ENCODE assay signal across 17 cellular contexts in genomic region chr16:87358696-87359095, GRCh38. TPM values are rescaled to one million over a fixed set of nuclear protein-coding genes. Genes with fewer than 3 reads are reported as not detected.
A peak's percentile ranks its signal among the peaks of the same experiment; 100 is the strongest.
DNase-seq lines count a peak whose midpoint lies in the region; ATAC-seq, FAIRE-seq and TF ChIP-seq lines count a peak whose summit lies in the region.
"Had no signal": no experiment of that assay in that cellular context is flagged by ENCODE, and none has a peak within 500 bp of the region (broad histone marks: within the 10 kb centered on the region; RNA-seq: fewer than 3 reads in every experiment).

No MANE protein-coding gene starts in this region.

- CTCF ChIA-PET in HepG2 (lab: Yijun Ruan, JAX; ENCODE audit: low intra/inter-chr PET ratio, low total read pairs): no interaction called here
- CTCF ChIA-PET in GM10248 (lab: Yijun Ruan, JAX): interaction anchor here (1.3 to 1.6 kb wide), 2 partner anchors 9 to 41 kb away, joined by 3 to 7 read pairs; partner anchors contain the start of gene C16orf95

- no peaks in the 10 kb centered on the region for H3K9me3 ChIP-seq in HepG2 (ENCODE audit: low read length)
- H3K9me3 ChIP-seq in right lobe of liver: no peaks in the 10 kb centered on the region
- H3K9me3 ChIP-seq in WERI-Rb-1 (ENCODE audit: severe bottlenecking): no peaks in the 10 kb centered on the region
- no peaks in the 10 kb centered on the region for H3K9me3 ChIP-seq in psoas muscle
- no peaks in the 10 kb centered on the region for H3K9me3 ChIP-seq in prostate gland
- H3K9me3 ChIP-seq: Caco-2 had no signal

- H3K9ac ChIP-seq in HepG2 (ENCODE audit: insufficient read depth, low read depth, low read length): no peak overlapping the region

- H3K4me1 ChIP-seq in HepG2 (ENCODE audit: insufficient read depth, low read length): peaks cover 70% of the 10 kb centered on the region
- peaks cover 0 to 7% (median 0%) of the 10 kb centered on the region in 4 donors for H3K4me1 ChIP-seq in right lobe of liver
- peaks cover 53% of the 10 kb centered on the region for H3K4me1 ChIP-seq in psoas muscle
- no peaks in the 10 kb centered on the region for H3K4me1 ChIP-seq in prostate gland (replicated peaks)

- WGBS in HepG2 (ENCODE audit: low lambda C conversion rate): 93% methylated on average over 9 of the region's 9 CpGs
- WGBS in right lobe of liver (ENCODE audit: insufficient coverage, low coverage, low lambda C conversion rate, missing lambda C conversion rate): 64% methylated on average over 2 of the region's 9 CpGs
- 18 to 46% (median 34%) methylated on average over 9 of the region's 9 CpGs for WGBS in psoas muscle, 3 donors
- 84% methylated on average over 9 of the region's 9 CpGs for WGBS in prostate gland

- H3K27me3 Mint-ChIP-seq in stimulated activated naive B cell treated with anti-CD40 and anti-IgM and Interleukin-4, amounts not matched to agents 10 μg/mL and 1 μg/mL and 100 μg/mL, for 72 hours: no peaks in the 10 kb centered on the region
- H3K27me3 Mint-ChIP-seq: CD4-positive, alpha-beta T cell had no signal

- H3K4me1 Mint-ChIP-seq in stimulated activated naive B cell treated with anti-CD40 and anti-IgM and Interleukin-4, amounts not matched to agents 10 μg/mL and 1 μg/mL and 100 μg/mL, for 72 hours: peaks cover 0 to 4% of the 10 kb centered on the region in 2 donors
- H3K4me1 Mint-ChIP-seq: H9 had no signal

- peaks cover 94% of the 10 kb centered on the region for H4K20me1 ChIP-seq in HepG2 (ENCODE audit: insufficient read depth, low read length)

- H3K4me2 ChIP-seq in HepG2 (ENCODE audit: low read depth, low read length): no peak overlapping the region

- intact Hi-C loops in HepG2 (cut with micrococcal nuclease; ENCODE audit: unreplicated experiment): loop anchor here (5.0 kb wide), 1 partner anchor 41 kb away; the partner anchor contains the start of gene C16orf95
- intact Hi-C loops in right lobe of liver (cut with DNase I): no loop called here
- intact Hi-C loops in psoas muscle (cut with DNase I): no loop called here
- intact Hi-C loops in prostate gland (cut with DNase I): no loop called here

- TF ChIP-seq CTCF in HepG2 (CRISPR knock-in tag; IDR thresholded peaks at IDR 0.05): no peak
- no peak for TF ChIP-seq CTCF in right lobe of liver (IDR thresholded peaks at IDR 0.05)
- no peak for TF ChIP-seq CTCF in WERI-Rb-1 (IDR thresholded peaks at IDR 0.05; ENCODE audit: low read depth, low read length)
- TF ChIP-seq CTCF in psoas muscle (IDR thresholded peaks at IDR 0.05): no peak
- TF ChIP-seq CTCF in GM10248 (IDR thresholded peaks at IDR 0.05; ENCODE audit: control extremely low read depth, extremely low read depth, low read depth, missing control alignments): no peak
- no peak for TF ChIP-seq CTCF in prostate gland (IDR thresholded peaks at IDR 0.05)

- POLR2A ChIA-PET in HepG2 (lab: Yijun Ruan, JAX) (interaction anchor here (1.1 to 18.0 kb wide), 3 partner anchors 8 to 30 kb away, joined by 3 to 265 read pairs (median 6); partner anchors contain the start of gene FBXO31), GM10248 (lab: Yijun Ruan, JAX) (no interaction called here)

- DNase-seq in HepG2 (ENCODE audit: low spot score) (no peak), right lobe of liver (no peak), WERI-Rb-1 (peak; percentile 84), psoas muscle (peak in 1 of 2 donors; percentile 62), GM10248 (ENCODE audit: extremely low spot score) (no peak), prostate gland (ENCODE audit: low spot score) (no peak), HPDE6-E6E7 (ENCODE audit: extremely low spot score) (no peak)
- DNase-seq in stimulated activated naive B cell treated with anti-CD40 and anti-IgM and Interleukin-4, amounts not matched to agents 10 μg/mL and 1 μg/mL and 100 μg/mL, for 72 hours: no peak
- DNase-seq: AML-193; Caco-2; CD4-positive, alpha-beta T cell; GDM1; H9 had no signal

- no peak for TF ChIP-seq EP300 in HepG2 (IDR thresholded peaks at IDR 0.05; ENCODE audit: low read depth in 2 of 2, low read length in 2 of 2)
- TF ChIP-seq EP300 in HepG2 (CRISPR knock-in tag; IDR thresholded peaks at IDR 0.05; ENCODE audit: borderline replicate concordance): no peak

- H3K36me3 ChIP-seq in HepG2 (replicated peaks in 1 of 2; ENCODE audit: control insufficient read depth in 1 of 2, insufficient read depth in 2 of 2, low read length in 2 of 2): peaks cover 46 to 87% of the 10 kb centered on the region in 2 experiments
- H3K36me3 ChIP-seq in right lobe of liver: peaks cover 0 to 48% (median 18%) of the 10 kb centered on the region in 4 donors
- peaks cover 31% of the 10 kb centered on the region for H3K36me3 ChIP-seq in WERI-Rb-1
- peaks cover 3 to 46% of the 10 kb centered on the region in 2 donors for H3K36me3 ChIP-seq in psoas muscle (ENCODE audit: insufficient read depth in 1 of 2, low read depth in 1 of 2)
- peaks cover 0 to 12% of the 10 kb centered on the region in 2 donors for H3K36me3 ChIP-seq in prostate gland

- H3K4me3 Mint-ChIP-seq in stimulated activated naive B cell treated with anti-CD40 and anti-IgM and Interleukin-4, amounts not matched to agents 10 μg/mL and 1 μg/mL and 100 μg/mL, for 72 hours: no peak overlapping the region
- H3K4me3 Mint-ChIP-seq: CD4-positive, alpha-beta T cell; H9 had no signal

- H3K9me3 Mint-ChIP-seq in stimulated activated naive B cell treated with anti-CD40 and anti-IgM and Interleukin-4, amounts not matched to agents 10 μg/mL and 1 μg/mL and 100 μg/mL, for 72 hours: no peaks in the 10 kb centered on the region
- H3K9me3 Mint-ChIP-seq: CD4-positive, alpha-beta T cell; H9 had no signal

- no TSS peak for BruUV-seq in HepG2 (replicated peaks; lab: Mats Ljungman, UMichigan)

- H3K79me2 ChIP-seq in HepG2 (ENCODE audit: insufficient read depth, low read length): peaks cover 95% of the 10 kb centered on the region

- H3K36me3 Mint-ChIP-seq in stimulated activated naive B cell treated with anti-CD40 and anti-IgM and Interleukin-4, amounts not matched to agents 10 μg/mL and 1 μg/mL and 100 μg/mL, for 72 hours: peaks cover 27 to 50% of the 10 kb centered on the region in 2 donors

- no peaks in the 10 kb centered on the region for H3K27me3 ChIP-seq in HepG2 (ENCODE audit: control insufficient read depth in 1 of 2, insufficient read depth in 2 of 2, low read length in 2 of 2)
- H3K27me3 ChIP-seq in right lobe of liver: no peaks in the 10 kb centered on the region
- no peaks in the 10 kb centered on the region for H3K27me3 ChIP-seq in WERI-Rb-1 (ENCODE audit: insufficient read depth, low read depth, severe bottlenecking)
- H3K27me3 ChIP-seq in psoas muscle (ENCODE audit: insufficient read depth in 3 of 3, low read length in 2 of 3): no peaks in the 10 kb centered on the region
- no peaks in the 10 kb centered on the region for H3K27me3 ChIP-seq in prostate gland (replicated peaks; ENCODE audit: insufficient read depth)

- no peak overlapping the region for H3K4me3 ChIP-seq in HepG2 (replicated peaks in 1 of 3; ENCODE audit: insufficient read depth in 1 of 3, low read depth in 2 of 3, low read length in 3 of 3)
- no peak overlapping the region for H3K4me3 ChIP-seq in right lobe of liver
- H3K4me3 ChIP-seq in WERI-Rb-1 (ENCODE audit: low read depth, low read length): no peak overlapping the region
- no peak overlapping the region for H3K4me3 ChIP-seq in psoas muscle
- no peak overlapping the region for H3K4me3 ChIP-seq in prostate gland

- H3K27ac ChIP-seq in HepG2 (ENCODE audit: extremely low read length, insufficient read depth, low read length) (no peak overlapping the region), right lobe of liver (no peak overlapping the region), WERI-Rb-1 (peak overlapping the region; percentile 86), psoas muscle (peak overlapping the region; percentile 77), prostate gland (no peak overlapping the region)
- H3K27ac ChIP-seq: C4-2B had no signal

- in situ Hi-C loops in HepG2 (cut with HindIII; ENCODE audit: extremely low pct_ligation_motif_present, low pct_unique_long_range_greater_than_20kb): no loop called here

- TF ChIP-seq POLR2A in HepG2 (IDR thresholded peaks at IDR 0.05; ENCODE audit: insufficient read depth in 1 of 2, low read depth in 2 of 2, low read length in 2 of 2): no peak
- TF ChIP-seq POLR2A in right lobe of liver (IDR thresholded peaks at IDR 0.05): no peak
- no peak for TF ChIP-seq POLR2A in prostate gland (IDR thresholded peaks at IDR 0.05)

- no peak for FAIRE-seq in HepG2 (lab: Jason Lieb, UNC)
- FAIRE-seq: A204.1, D721Med, H1 had no signal

- TF ChIP-seq RAD21 in HepG2 (CRISPR knock-in tag; IDR thresholded peaks at IDR 0.05): no peak

- ATAC-seq in HepG2 (no peak), right lobe of liver (no peak), psoas muscle (peak; percentile 54 to 76 (median 70))
- ATAC-seq in stimulated activated naive B cell treated with anti-CD40 and anti-IgM and Interleukin-4, amounts not matched to agents 10 μg/mL and 1 μg/mL and 100 μg/mL, for 72 hours (replicated peaks): no peak

- H2AFZ ChIP-seq in HepG2 (ENCODE audit: low read length): no peak overlapping the region

- peak overlapping the region; percentile 20 for H3K27ac Mint-ChIP-seq in stimulated activated naive B cell treated with anti-CD40 and anti-IgM and Interleukin-4, amounts not matched to agents 10 μg/mL and 1 μg/mL and 100 μg/mL, for 72 hours
- H3K27ac Mint-ChIP-seq: CD4-positive, alpha-beta T cell had no signal

RNA-seq across cellular contexts. Expression of gene FBXO31, which starts 24.9 kb away (rescaled TPM):
- total RNA-seq in HepG2 (2016; rRNA removed; fragmentation: Illumina TruSeq; extraction: Trizol) (81.3 and 92.4 TPM in 2 replicates), right lobe of liver (10 to 100 TPM; 20.6 to 56.9 (median 31.1) TPM), psoas muscle (100 to 1,000 TPM in 1 of 4 donors, 10 to 100 TPM in 3; 88.1 to 103 (median 98.5) TPM), prostate gland (10 to 100 TPM; 39.5 to 65.8 TPM)
- 18.3 and 22.9 TPM in 2 replicates for total RNA-seq in HepG2 (2016; cell fraction: cytosol; rRNA removed; fragmentation: Illumina TruSeq; extraction: Trizol; ENCODE audit: low read depth)
- 64.5 and 91.5 TPM in 2 replicates for total RNA-seq in HepG2 (2016; cell fraction: insoluble cytoplasmic fraction; rRNA removed; fragmentation: Illumina TruSeq; extraction: Trizol)
- 33.7 and 38.0 TPM in 2 replicates for total RNA-seq in HepG2 (2016; cell fraction: membrane; rRNA removed; fragmentation: Illumina TruSeq; extraction: Trizol)
- 94.4 and 107 TPM in 2 replicates for total RNA-seq in HepG2 (2016; cell fraction: nucleus; rRNA removed; fragmentation: Illumina TruSeq; extraction: Trizol)
- polyA plus RNA-seq in HepG2 (2011; rRNA removed) (101 and 118 TPM in 2 replicates), psoas muscle (10 to 100 TPM; 26.3 to 95.3 (median 48.0) TPM)
- polyA plus RNA-seq in HepG2 (2011; cell fraction: cytosol; rRNA removed): 51.6 and 63.1 TPM in 2 replicates
- 393 and 579 TPM in 2 replicates for polyA plus RNA-seq in HepG2 (2011; cell fraction: nucleus; rRNA removed)
- polyA plus RNA-seq in HepG2 (2012): 75.5 and 101 TPM in 2 replicates
- 6.1 and 6.4 TPM in 2 replicates for polyA plus RNA-seq in HepG2 (2016; cell fraction: cytosol; fragmentation: Illumina TruSeq; extraction: Trizol; ENCODE audit: low read depth)
- polyA plus RNA-seq in HepG2 (2016; cell fraction: insoluble cytoplasmic fraction; fragmentation: Illumina TruSeq; extraction: Trizol; ENCODE audit: low read depth): 57.9 and 71.3 TPM in 2 replicates
- 18.2 and 18.3 TPM in 2 replicates for polyA plus RNA-seq in HepG2 (2016; cell fraction: membrane; fragmentation: Illumina TruSeq; extraction: Trizol; ENCODE audit: low read depth)
- 256 and 269 TPM in 2 replicates for polyA plus RNA-seq in HepG2 (2016; cell fraction: nucleus; fragmentation: Illumina TruSeq; extraction: Trizol; ENCODE audit: insufficient read depth, low read depth)
- polyA minus RNA-seq in HepG2 (2011; rRNA and poly(A)+ RNA removed; ENCODE audit: low replicate concordance): 29.6 and 164 TPM in 2 replicates
- 53.4 and 63.9 TPM in 2 replicates for polyA minus RNA-seq in HepG2 (2011; cell fraction: cytosol; rRNA and poly(A)+ RNA removed)
- 202 and 208 TPM in 2 replicates for polyA minus RNA-seq in HepG2 (2011; cell fraction: nucleus; rRNA and poly(A)+ RNA removed)

RNA-seq across cellular contexts. Expression of gene MAP1LC3B, which starts 33.4 kb away (rescaled TPM):
- 15.7 and 30.6 TPM in 2 replicates for total RNA-seq in HepG2 (2016; rRNA removed; fragmentation: Illumina TruSeq; extraction: Trizol)
- 5.5 and 7.0 TPM in 2 replicates for total RNA-seq in HepG2 (2016; cell fraction: cytosol; rRNA removed; fragmentation: Illumina TruSeq; extraction: Trizol; ENCODE audit: low read depth)
- 15.9 and 27.1 TPM in 2 replicates for total RNA-seq in HepG2 (2016; cell fraction: insoluble cytoplasmic fraction; rRNA removed; fragmentation: Illumina TruSeq; extraction: Trizol)
- total RNA-seq in HepG2 (2016; cell fraction: membrane; rRNA removed; fragmentation: Illumina TruSeq; extraction: Trizol): 24.8 and 26.3 TPM in 2 replicates
- 22.0 and 22.3 TPM in 2 replicates for total RNA-seq in HepG2 (2016; cell fraction: nucleus; rRNA removed; fragmentation: Illumina TruSeq; extraction: Trizol)
- 37.4 and 37.9 TPM in 2 replicates for polyA plus RNA-seq in HepG2 (2011; rRNA removed)
- 18.1 and 36.3 TPM in 2 replicates for polyA plus RNA-seq in HepG2 (2011; cell fraction: cytosol; rRNA removed)
- 15.1 and 23.4 TPM in 2 replicates for polyA plus RNA-seq in HepG2 (2011; cell fraction: nucleus; rRNA removed)
- polyA plus RNA-seq in HepG2 (2012): 68.5 and 98.3 TPM in 2 replicates
- polyA plus RNA-seq in HepG2 (2016; cell fraction: cytosol; fragmentation: Illumina TruSeq; extraction: Trizol; ENCODE audit: low read depth): 9.9 and 13.1 TPM in 2 replicates
- 65.5 and 71.9 TPM in 2 replicates for polyA plus RNA-seq in HepG2 (2016; cell fraction: insoluble cytoplasmic fraction; fragmentation: Illumina TruSeq; extraction: Trizol; ENCODE audit: low read depth)
- polyA plus RNA-seq in HepG2 (2016; cell fraction: membrane; fragmentation: Illumina TruSeq; extraction: Trizol; ENCODE audit: low read depth): 26.7 and 27.4 TPM in 2 replicates
- polyA plus RNA-seq in HepG2 (2016; cell fraction: nucleus; fragmentation: Illumina TruSeq; extraction: Trizol; ENCODE audit: insufficient read depth, low read depth): 42.6 and 45.0 TPM in 2 replicates
- polyA minus RNA-seq in HepG2 (2011; rRNA and poly(A)+ RNA removed; ENCODE audit: low replicate concordance): 13.2 and 15.8 TPM in 2 replicates
- polyA minus RNA-seq in HepG2 (2011; cell fraction: cytosol; rRNA and poly(A)+ RNA removed): 22.2 and 35.4 TPM in 2 replicates
- polyA minus RNA-seq in HepG2 (2011; cell fraction: nucleus; rRNA and poly(A)+ RNA removed): 23.0 and 32.7 TPM in 2 replicates
- total RNA-seq in right lobe of liver: 10 to 100 TPM; 16.5 to 48.8 (median 25.6) TPM
- 100 to 1,000 TPM; 117 to 189 (median 142) TPM for total RNA-seq in psoas muscle
- polyA plus RNA-seq in psoas muscle: 100 to 1,000 TPM; 114 to 189 (median 158) TPM
- 10 to 100 TPM; 41.9 to 51.8 TPM for total RNA-seq in prostate gland

RNA-seq across cellular contexts. Expression of gene C16orf95, which starts 41.5 kb away (rescaled TPM):
- total RNA-seq in HepG2 (2016; rRNA removed; fragmentation: Illumina TruSeq; extraction: Trizol) (7.2 and 8.6 TPM in 2 replicates), right lobe of liver (1 to 10 TPM; 1.7 to 5.5 (median 3.9) TPM), psoas muscle (1 to 10 TPM; 5.3 to 8.1 (median 6.0) TPM), prostate gland (1 to 10 TPM in 1 of 2 donors, under 1 TPM in 1; 0.91 to 8.0 TPM)
- 20.8 and 21.6 TPM in 2 replicates for total RNA-seq in HepG2 (2016; cell fraction: cytosol; rRNA removed; fragmentation: Illumina TruSeq; extraction: Trizol; ENCODE audit: low read depth)
- total RNA-seq in HepG2 (2016; cell fraction: insoluble cytoplasmic fraction; rRNA removed; fragmentation: Illumina TruSeq; extraction: Trizol): 6.9 and 8.1 TPM in 2 replicates
- 15.4 and 16.2 TPM in 2 replicates for total RNA-seq in HepG2 (2016; cell fraction: membrane; rRNA removed; fragmentation: Illumina TruSeq; extraction: Trizol)
- total RNA-seq in HepG2 (2016; cell fraction: nucleus; rRNA removed; fragmentation: Illumina TruSeq; extraction: Trizol): 6.3 TPM in 2 replicates
- polyA plus RNA-seq in HepG2 (2011; rRNA removed) (2.0 and 2.8 TPM in 2 replicates), psoas muscle (1 to 10 TPM; 1.7 to 6.8 (median 2.0) TPM)
- polyA plus RNA-seq in HepG2 (2011; cell fraction: cytosol; rRNA removed): 1.3 and 3.1 TPM in 2 replicates
- 4.1 and 5.0 TPM in 2 replicates for polyA plus RNA-seq in HepG2 (2011; cell fraction: nucleus; rRNA removed)
- 3.8 and 4.5 TPM in 2 replicates for polyA plus RNA-seq in HepG2 (2012)
- polyA plus RNA-seq in HepG2 (2016; cell fraction: cytosol; fragmentation: Illumina TruSeq; extraction: Trizol; ENCODE audit: low read depth): 14.5 and 18.3 TPM in 2 replicates
- 6.1 and 7.7 TPM in 2 replicates for polyA plus RNA-seq in HepG2 (2016; cell fraction: insoluble cytoplasmic fraction; fragmentation: Illumina TruSeq; extraction: Trizol; ENCODE audit: low read depth)
- polyA plus RNA-seq in HepG2 (2016; cell fraction: membrane; fragmentation: Illumina TruSeq; extraction: Trizol; ENCODE audit: low read depth): 13.5 and 16.8 TPM in 2 replicates
- polyA plus RNA-seq in HepG2 (2016; cell fraction: nucleus; fragmentation: Illumina TruSeq; extraction: Trizol; ENCODE audit: insufficient read depth, low read depth): 7.1 and 7.6 TPM in 2 replicates
- polyA minus RNA-seq in HepG2 (2011; rRNA and poly(A)+ RNA removed; ENCODE audit: low replicate concordance): 2.1 and 2.6 TPM in 2 replicates
- polyA minus RNA-seq in HepG2 (2011; cell fraction: cytosol; rRNA and poly(A)+ RNA removed): 0.79 and 1.4 TPM in 2 replicates
- polyA minus RNA-seq in HepG2 (2011; cell fraction: nucleus; rRNA and poly(A)+ RNA removed): 3.7 and 5.0 TPM in 2 replicates

Comparison
In these comparisons a context has a peak if more than half of its experiments do, and no peak if none do; other contexts are left out.
1. ATAC-seq: peak in psoas muscle (4 of 4); none in HepG2 (single experiment), right lobe of liver (0 of 4) and stimulated activated naive B cell treated with anti-CD40 and anti-IgM and Interleukin-4, amounts not matched to agents 10 μg/mL and 1 μg/mL and 100 μg/mL, for 72 hours (0 of 2).
2. H3K27ac ChIP-seq: peak in WERI-Rb-1 (single experiment) and psoas muscle (single experiment); none in HepG2 (single experiment), right lobe of liver (0 of 3) and prostate gland (0 of 2).